ENCODE assay signal across 21 cellular contexts in the genomic region with DNA sequence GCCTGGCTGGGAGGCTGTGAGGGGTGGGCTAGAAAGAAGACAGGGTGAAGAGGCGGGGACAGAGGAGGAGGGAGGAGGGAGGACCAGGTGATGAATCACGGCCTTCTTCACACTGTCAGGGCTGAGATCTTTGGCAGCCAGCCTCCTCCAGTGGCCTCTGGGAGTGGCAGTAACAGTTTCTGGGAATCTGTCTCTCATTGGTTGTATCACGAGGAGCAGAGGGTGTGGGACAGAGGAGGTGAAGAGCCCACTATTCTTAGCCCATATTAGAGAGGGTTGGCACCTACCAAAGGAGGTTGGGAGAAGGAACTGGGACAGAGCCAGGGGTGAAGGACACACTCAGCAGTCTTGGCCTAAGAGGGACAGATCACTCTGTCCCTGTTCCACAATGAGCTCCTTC. TPM values are rescaled to one million over a fixed set of nuclear protein-coding genes. Genes with fewer than 3 reads are reported as not detected.
A peak's percentile ranks its signal among the peaks of the same experiment; 100 is the strongest.
DNase-seq lines count a peak whose midpoint lies in the region; ATAC-seq and TF ChIP-seq lines count a peak whose summit lies in the region.
"Had no signal": no experiment of that assay in that cellular context is flagged by ENCODE, and none has a peak within 500 bp of the region (broad histone marks: within the 10 kb centered on the region; RNA-seq: fewer than 3 reads in every experiment).

No MANE protein-coding gene starts in this region.

- peaks cover 14% of the 10 kb centered on the region for H3K27me3 Mint-ChIP-seq in brain
- peaks cover 33 to 46% of the 10 kb centered on the region in 2 donors for H3K27me3 Mint-ChIP-seq in T-cell
- H3K27me3 Mint-ChIP-seq: activated CD4-positive, alpha-beta T cell treated with anti-CD3 and anti-CD28 coated beads, Interleukin-2, amount 10 ng/mL, durations not matched to agents 24 days and 14 days had no signal

- CTCF ChIA-PET in T-cell (lab: Charles Lee) = no interaction called here

- no peak overlapping the region for H3K4me3 ChIP-seq in right atrium auricular region
- H3K4me3 ChIP-seq in MG63 = no peak overlapping the region
- no peak overlapping the region for H3K4me3 ChIP-seq in osteoblast (ENCODE audit: insufficient read depth, low read length)
- H3K4me3 ChIP-seq: cardiac muscle cell, mucosa of descending colon, neural progenitor cell had no signal

- H3K36me3 ChIP-seq in right atrium auricular region = no peaks in the 10 kb centered on the region
- H3K36me3 ChIP-seq in MG63 = no peaks in the 10 kb centered on the region
- no peaks in the 10 kb centered on the region for H3K36me3 ChIP-seq in osteoblast (ENCODE audit: insufficient read depth, low read length)
- H3K36me3 ChIP-seq: cardiac muscle cell, neural progenitor cell had no signal

- H3K4me3 Mint-ChIP-seq in brain (no peak overlapping the region), T-cell (no peak overlapping the region)
- H3K4me3 Mint-ChIP-seq: activated CD4-positive, alpha-beta T cell treated with anti-CD3 and anti-CD28 coated beads, Interleukin-2, amount 10 ng/mL, durations not matched to agents 24 days and 14 days; neural progenitor cell had no signal

- H3K4me2 ChIP-seq in osteoblast (ENCODE audit: insufficient read depth, low read length) = no peak overlapping the region
- H3K4me2 ChIP-seq: neural progenitor cell had no signal

- H3K4me1 Mint-ChIP-seq in brain (peaks cover 16% of the 10 kb centered on the region), T-cell (no peaks in the 10 kb centered on the region)
- H3K4me1 Mint-ChIP-seq: activated CD4-positive, alpha-beta T cell treated with anti-CD3 and anti-CD28 coated beads, Interleukin-2, amount 10 ng/mL, durations not matched to agents 24 days and 14 days had no signal

- no peak overlapping the region for H2AFZ ChIP-seq in osteoblast (ENCODE audit: low read length)
- H2AFZ ChIP-seq: neural progenitor cell had no signal

- TF ChIP-seq CTCF in right atrium auricular region (IDR thresholded peaks at IDR 0.05) (no peak), brain (conservative IDR thresholded peaks at IDR 0.05) (no peak), osteoblast (IDR thresholded peaks at IDR 0.05; ENCODE audit: extremely low read depth, low read depth, low read length) (no peak)

- no peak for DNase-seq in Right ventricle myocardium superior
- no peak for DNase-seq in right atrium auricular region (ENCODE audit: low spot score)
- peak; percentile 61 for DNase-seq in MG63
- peak; percentile 84 for DNase-seq in osteoblast (ENCODE audit: insufficient read length, low spot score, missing footprints)
- DNase-seq in T-cell = no peak
- DNase-seq: activated CD4-positive, alpha-beta T cell treated with anti-CD3 and anti-CD28 coated beads, Interleukin-2, amount 10 ng/mL, durations not matched to agents 24 days and 14 days; mucosa of descending colon; NCI-H146; stimulated activated CD4-positive, alpha-beta T cell treated with anti-CD3 and anti-CD28 coated beads, Interleukin-12 subunit alpha, Interleukin-12 subunit beta, amount 100 ng/mL, for 4 hours; stimulated activated CD8-positive, alpha-beta memory T cell treated with anti-CD3 and anti-CD28 coated beads, Interleukin-4, amount 100 ng/mL, for 48 hours had no signal

- H3K9me3 ChIP-seq in right atrium auricular region (no peaks in the 10 kb centered on the region), MG63 (no peaks in the 10 kb centered on the region), osteoblast (ENCODE audit: low read depth, low read length) (no peaks in the 10 kb centered on the region)
- H3K9me3 ChIP-seq: mucosa of descending colon had no signal

- H3K27ac Mint-ChIP-seq in brain (peak overlapping the region in 4 of 5 experiments; percentile 38 to 96 (median 74)), T-cell (no peak overlapping the region)
- H3K27ac Mint-ChIP-seq: activated CD4-positive, alpha-beta T cell treated with anti-CD3 and anti-CD28 coated beads, Interleukin-2, amount 10 ng/mL, durations not matched to agents 24 days and 14 days had no signal

- POLR2A ChIA-PET in T-cell (lab: Charles Lee) = no interaction called here

- H3K27ac ChIP-seq in right atrium auricular region = no peak overlapping the region
- H3K27ac ChIP-seq in osteoblast (ENCODE audit: low read depth, low read length) = no peak overlapping the region
- H3K27ac ChIP-seq: cardiac muscle cell, neural progenitor cell had no signal

- peak; percentile 27 for ATAC-seq in Right ventricle myocardium superior (ENCODE audit: poor library complexity)
- ATAC-seq in HG03097 (IDR thresholded peaks at IDR 0.05; ENCODE audit: low FRiP score, unreplicated experiment) = no peak
- ATAC-seq in T-cell (replicated peaks in 1 of 4) = no peak
- ATAC-seq in HG02588 (IDR thresholded peaks at IDR 0.05; ENCODE audit: unreplicated experiment) = no peak
- ATAC-seq: left lobe of liver, mucosa of descending colon had no signal

- no peaks in the 10 kb centered on the region for H4K20me1 ChIP-seq in osteoblast (ENCODE audit: insufficient read depth, low read length)

- peaks cover 0 to 18% (median 4%) of the 10 kb centered on the region in 5 experiments for H3K9me3 Mint-ChIP-seq in brain
- H3K9me3 Mint-ChIP-seq in T-cell = no peaks in the 10 kb centered on the region
- H3K9me3 Mint-ChIP-seq: activated CD4-positive, alpha-beta T cell treated with anti-CD3 and anti-CD28 coated beads, Interleukin-2, amount 10 ng/mL, durations not matched to agents 24 days and 14 days; neural progenitor cell had no signal

- H3K4me1 ChIP-seq in right atrium auricular region (no peaks in the 10 kb centered on the region), osteoblast (ENCODE audit: insufficient read depth, low read length) (no peaks in the 10 kb centered on the region)
- H3K4me1 ChIP-seq: neural progenitor cell had no signal

- intact Hi-C loops in Right ventricle myocardium superior (cut with DNase I) = no loop called here

- no peaks in the 10 kb centered on the region for H3K36me3 Mint-ChIP-seq in brain
- no peaks in the 10 kb centered on the region for H3K36me3 Mint-ChIP-seq in T-cell
- H3K36me3 Mint-ChIP-seq: neural progenitor cell had no signal

- H3K79me2 ChIP-seq in osteoblast (ENCODE audit: insufficient read depth, low read length) = no peaks in the 10 kb centered on the region

- H3K27me3 ChIP-seq in right atrium auricular region = no peaks in the 10 kb centered on the region
- H3K27me3 ChIP-seq in MG63 = no peaks in the 10 kb centered on the region; the same call in 1 of the 2 replicates
- H3K27me3 ChIP-seq in osteoblast (ENCODE audit: insufficient read depth, low read length) = peaks cover 14% of the 10 kb centered on the region

RNA-seq across cellular contexts. Expression of a gene that starts 9.6 kb away (rescaled TPM):
- not detected for total RNA-seq in Right ventricle myocardium superior
- total RNA-seq in right atrium auricular region = not detected
- not detected in 2 replicates for total RNA-seq in MG63 (2014; rRNA removed; shearing (Covaris generic); ENCODE audit: low replicate concordance)
- polyA plus RNA-seq in brain (ENCODE audit: insufficient read depth, low read depth, low replicate concordance) = not detected
- not detected in 2 replicates for total RNA-seq in osteoblast
- not detected for total RNA-seq in T-cell
- total RNA-seq: activated CD4-positive, alpha-beta T cell treated with anti-CD3 and anti-CD28 coated beads, Interleukin-2, amount 10 ng/mL, durations not matched to agents 24 days and 14 days; cardiac muscle cell; dermis microvascular lymphatic vessel endothelial cell; left lobe of liver; mucosa of descending colon; renal cortical epithelial cell; subcutaneous adipose tissue had no signal
- polyA plus RNA-seq: AG04450, cardiac muscle cell, esophagus had no signal

Comparison
In these comparisons a context has a peak if more than half of its experiments do, and no peak if none do; other contexts are left out.
1. DNase-seq: peak in MG63 (single experiment) and osteoblast (single experiment); none in Right ventricle myocardium superior (single experiment), right atrium auricular region (single experiment) and T-cell (0 of 34).
2. H3K27ac Mint-ChIP-seq: peak in brain (4 of 5); none in T-cell (0 of 2).